Comparison of ENCODE assay signal across 12 cellular contexts in the genomic region with DNA sequence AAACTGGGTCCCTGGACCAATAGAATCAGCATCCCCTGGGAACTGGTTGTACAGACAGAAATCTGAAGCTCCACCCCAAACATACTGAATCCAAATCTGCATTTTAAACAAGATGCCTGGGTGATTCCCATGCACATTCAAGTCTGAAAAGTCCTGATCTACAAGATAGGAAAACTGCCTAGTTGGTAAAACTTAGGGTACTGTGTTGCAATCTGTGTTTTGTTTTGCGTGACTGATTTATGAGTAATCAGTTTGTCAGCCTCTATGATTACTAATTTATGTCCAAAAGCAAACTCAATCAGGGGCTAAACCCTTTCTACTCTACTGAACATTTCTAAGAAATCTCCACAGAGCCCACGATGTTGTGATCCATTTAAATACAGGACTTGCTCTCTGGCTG.
DNase-seq lines count a peak whose midpoint lies in the region; ATAC-seq and TF ChIP-seq lines count a peak whose summit lies in the region.
"Had no signal": no experiment of that assay in that cellular context is flagged by ENCODE, and none has a peak within 500 bp of the region (broad histone marks: within the 10 kb centered on the region; RNA-seq: fewer than 3 reads in every experiment).

No MANE protein-coding gene starts in this region.

- H3K4me3 Mint-ChIP-seq in activated CD8-positive, alpha-beta T cell treated with anti-CD3 and anti-CD28 coated beads for 36 hours, result no peak overlapping the region

- POLR2A ChIA-PET in activated CD8-positive, alpha-beta T cell treated with anti-CD3 and anti-CD28 coated beads for 36 hours (lab: Charles Lee), result interaction anchor here (0.6 to 0.9 kb wide), 2 partner anchors 9 to 11 kb away, joined by 3 read pairs; no protein-coding TSS in a partner anchor

- TF ChIP-seq CTCF in activated CD8-positive, alpha-beta T cell treated with anti-CD3 and anti-CD28 coated beads for 36 hours (IDR thresholded peaks at IDR 0.05), result no peak
- TF ChIP-seq CTCF in GM13977 (IDR thresholded peaks at IDR 0.05; ENCODE audit: extremely low read depth, insufficient read depth, missing control alignments), result no peak

- H3K27ac Mint-ChIP-seq in activated naive CD4-positive, alpha-beta T cell treated with anti-CD3 and anti-CD28 coated beads, Interleukin-2, amount 50 U/mL, for 72 hours, result no peak overlapping the region
- peak overlapping the region; percentile 43 for H3K27ac Mint-ChIP-seq in activated CD8-positive, alpha-beta T cell treated with anti-CD3 and anti-CD28 coated beads for 36 hours

- H3K9me3 Mint-ChIP-seq in activated naive CD4-positive, alpha-beta T cell treated with anti-CD3 and anti-CD28 coated beads, Interleukin-2, amount 50 U/mL, for 72 hours, result peaks cover 4 to 10% of the 10 kb centered on the region in 2 donors
- H3K9me3 Mint-ChIP-seq in activated CD8-positive, alpha-beta T cell treated with anti-CD3 and anti-CD28 coated beads for 36 hours, result peaks cover 6% of the 10 kb centered on the region

- peaks cover 0 to 5% of the 10 kb centered on the region in 2 donors for H3K36me3 Mint-ChIP-seq in activated naive CD4-positive, alpha-beta T cell treated with anti-CD3 and anti-CD28 coated beads, Interleukin-2, amount 50 U/mL, for 72 hours
- no peaks in the 10 kb centered on the region for H3K36me3 Mint-ChIP-seq in activated CD8-positive, alpha-beta T cell treated with anti-CD3 and anti-CD28 coated beads for 36 hours (ENCODE audit: low read depth)

- in situ Hi-C loops in GM13977 (cut with MboI; ENCODE audit: low pct_unique_long_range_greater_than_20kb, low sequenced_read_pairs, unreplicated experiment), result loop anchor here (5.0 kb wide), 1 partner anchor 123 kb away; no protein-coding TSS in a partner anchor

- H3K27ac ChIP-seq in temporal lobe (ENCODE audit: low read depth, low read length), result peak overlapping the region; percentile 23
- H3K27ac ChIP-seq: WERI-Rb-1 had no signal

- CTCF ChIA-PET in activated CD8-positive, alpha-beta T cell treated with anti-CD3 and anti-CD28 coated beads for 36 hours (lab: Charles Lee), result interaction anchor here (8.4 to 10.8 kb wide), 2 partner anchors 106 to 120 kb away, joined by 114 to 226 read pairs; no protein-coding TSS in a partner anchor

- intact Hi-C loops in activated CD8-positive, alpha-beta T cell treated with anti-CD3 and anti-CD28 coated beads for 36 hours (cut with micrococcal nuclease), result loop anchor here (5.0 kb wide), 1 partner anchor 108 kb away; no protein-coding TSS in a partner anchor

- peaks cover 43% of the 10 kb centered on the region for H3K4me1 Mint-ChIP-seq in activated CD8-positive, alpha-beta T cell treated with anti-CD3 and anti-CD28 coated beads for 36 hours (ENCODE audit: low read depth)

- ATAC-seq in activated naive CD4-positive, alpha-beta T cell treated with anti-CD3 and anti-CD28 coated beads, Interleukin-2, amount 50 U/mL, for 72 hours, result peak; percentile 74 to 94
- peak; percentile 82 for ATAC-seq in activated CD8-positive, alpha-beta T cell treated with anti-CD3 and anti-CD28 coated beads for 36 hours

- no peaks in the 10 kb centered on the region for H3K27me3 Mint-ChIP-seq in activated CD8-positive, alpha-beta T cell treated with anti-CD3 and anti-CD28 coated beads for 36 hours

- peak in 1 of 2 donors; percentile 14 for DNase-seq in activated naive CD4-positive, alpha-beta T cell treated with anti-CD3 and anti-CD28 coated beads, Interleukin-2, amount 50 U/mL, for 72 hours (ENCODE audit: low spot score in 2 of 2)
- no peak for DNase-seq in activated naive CD4-positive, alpha-beta T cell treated with Interleukin-2 at 50 U/mL for 16 hours
- DNase-seq in activated CD8-positive, alpha-beta T cell treated with anti-CD3 and anti-CD28 coated beads for 36 hours, result no peak
- DNase-seq in foreskin melanocyte (peak; percentile 14), GM13977 (ENCODE audit: low spot score) (no peak), NCI-H2081 (lab: John Stamatoyannopoulos, UW) (no peak), OCI-M1 (lab: John Stamatoyannopoulos, UW) (no peak)
- DNase-seq: COR-L47, dorsolateral prefrontal cortex, NCI-H2107, WERI-Rb-1 had no signal
